8 cellular contexts compared by ENCODE assay signal in the genomic region with DNA sequence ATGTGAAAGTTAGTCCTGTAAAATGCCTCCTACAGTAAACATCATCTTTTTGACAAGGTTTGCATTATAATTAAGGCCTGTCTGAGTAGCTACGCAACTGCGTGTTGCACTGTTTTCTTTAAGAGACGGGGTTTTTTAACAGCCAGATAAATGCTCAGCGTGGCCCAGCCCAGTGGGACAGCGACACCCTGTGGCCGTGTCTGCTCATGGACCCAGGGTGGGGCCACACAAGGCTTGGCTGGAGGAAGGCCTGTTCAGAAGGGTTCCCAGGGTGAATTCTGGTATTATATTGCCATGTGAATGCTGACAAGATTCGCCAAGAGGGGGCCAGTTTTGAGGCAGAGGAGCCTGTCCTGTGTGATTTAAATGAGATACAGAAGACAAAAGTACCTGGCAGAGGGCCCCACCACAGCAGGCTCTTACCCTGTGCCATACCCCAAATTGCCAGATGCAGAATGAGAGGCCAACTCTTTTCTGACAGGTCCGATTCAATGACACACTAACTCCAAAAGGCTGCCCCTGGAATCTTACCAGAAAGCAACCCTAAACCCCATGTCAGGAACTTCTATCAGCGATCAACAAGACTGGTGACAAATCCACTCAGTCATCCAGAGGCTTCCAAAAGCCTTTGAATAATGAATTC.
DNase-seq lines count a peak whose midpoint lies in the region; ATAC-seq and TF ChIP-seq lines count a peak whose summit lies in the region.

No MANE protein-coding gene starts in this region.

- TF ChIP-seq CTCF in LNCaP clone FGC (IDR thresholded peaks at IDR 0.05; ENCODE audit: control insufficient read depth, extremely low read depth, insufficient read depth) (peak; percentile 73), foreskin fibroblast (IDR thresholded peaks at IDR 0.05; ENCODE audit: low read depth, low read length) (peak; percentile 79)

- H3K4me3 ChIP-seq in LNCaP clone FGC (ENCODE audit: low read depth, low read length) (no peak overlapping the region), foreskin fibroblast (ENCODE audit: low read depth in 1 of 2, low read length in 2 of 2) (no peak overlapping the region)

- DNase-seq in Daoy (ENCODE audit: low read depth), result peak; percentile 53
- peak; percentile 18 for DNase-seq in LNCaP clone FGC (ENCODE audit: low read depth)
- peak; percentile 19 for DNase-seq in activated CD8-positive, alpha-beta memory T cell treated with anti-CD3 and anti-CD28 coated beads, Interleukin-2, amount 50 U/mL, for 4 hours
- DNase-seq in foreskin fibroblast, result peak; percentile 23 to 46
- peak; percentile 73 for DNase-seq in retina
- DNase-seq in NCI-H345 treated with DMSO at 0.1 percent for 48 hours (lab: John Stamatoyannopoulos, UW; ENCODE audit: unreplicated experiment), result no peak

- ATAC-seq in GM21367 (IDR thresholded peaks at IDR 0.05; ENCODE audit: unreplicated experiment), result peak; percentile 77
- no peak for ATAC-seq in HG03025 (IDR thresholded peaks at IDR 0.05; ENCODE audit: low FRiP score, unreplicated experiment)
